Comparison of ENCODE assay signal across 13 cellular contexts in genomic region chr18:9140381-9140780, GRCh38. TPM values are rescaled to one million over a fixed set of nuclear protein-coding genes. Genes with fewer than 3 reads are reported as not detected.
A peak's percentile ranks its signal among the peaks of the same experiment; 100 is the strongest.
DNase-seq lines count a peak whose midpoint lies in the region; ATAC-seq and TF ChIP-seq lines count a peak whose summit lies in the region.
"Had no signal": no experiment of that assay in that cellular context is flagged by ENCODE, and none has a peak within 500 bp of the region (broad histone marks: within the 10 kb centered on the region; RNA-seq: fewer than 3 reads in every experiment).

No MANE protein-coding gene starts in this region.

- peaks cover 72% of the 10 kb centered on the region for H3K4me1 Mint-ChIP-seq in stimulated activated naive CD8-positive, alpha-beta T cell treated with anti-CD3 and anti-CD28 coated beads, Interleukin-15, Interleukin-2, amounts not matched to agents 100 ng/mL and 50 ng/mL, for 24 hours (ENCODE audit: low read depth)
- peaks cover 55% of the 10 kb centered on the region for H3K4me1 Mint-ChIP-seq in activated naive CD8-positive, alpha-beta T cell treated with anti-CD3 and anti-CD28 coated beads, Interleukin-2, amount 10 ng/mL, durations not matched to agents 7 days and 5 days
- H3K4me1 Mint-ChIP-seq in memory B cell: peaks cover 43% of the 10 kb centered on the region

- H3K9me3 ChIP-seq in mucosa of descending colon: no peaks in the 10 kb centered on the region
- H3K9me3 ChIP-seq: adrenal gland, neutrophil had no signal

- in situ Hi-C loops in brain microvascular endothelial cell (cut with HindIII; ENCODE audit: low pct_ligation_motif_present, low sequenced_read_pairs): no loop called here

- peaks cover 29% of the 10 kb centered on the region for H3K4me1 ChIP-seq in mucosa of descending colon (ENCODE audit: low read depth)

- H3K4me3 ChIP-seq in brain microvascular endothelial cell (ENCODE audit: low read depth, low read length) (no peak overlapping the region), mucosa of descending colon (no peak overlapping the region)

- no peak for DNase-seq in stimulated activated naive CD8-positive, alpha-beta T cell treated with anti-CD3 and anti-CD28 coated beads, Interleukin-15, Interleukin-2, amounts not matched to agents 100 U/mL and 50 U/mL, for 24 hours
- DNase-seq in activated naive CD8-positive, alpha-beta T cell treated with anti-CD3 and anti-CD28 coated beads, Interleukin-2, amount 10 ng/mL, durations not matched to agents 7 days and 5 days: no peak
- DNase-seq in memory B cell (ENCODE audit: low spot score in 2 of 2) (no peak), brain microvascular endothelial cell (no peak), mucosa of descending colon (no peak)
- DNase-seq: adrenal gland, C1 segment of cervical spinal cord, H7, NCI-H1930 had no signal

- POLR2A ChIA-PET in activated naive CD8-positive, alpha-beta T cell treated with anti-CD3 and anti-CD28 coated beads, Interleukin-2, amount 10 ng/mL, durations not matched to agents 7 days and 5 days (lab: Charles Lee): interaction anchor here (6.6 kb wide), 1 partner anchor 37 kb away, joined by 99 read pairs; the partner anchor contains the start of gene NDUFV2

- H3K9me3 Mint-ChIP-seq in stimulated activated naive CD8-positive, alpha-beta T cell treated with anti-CD3 and anti-CD28 coated beads, Interleukin-15, Interleukin-2, amounts not matched to agents 100 ng/mL and 50 ng/mL, for 24 hours: no peaks in the 10 kb centered on the region
- no peaks in the 10 kb centered on the region for H3K9me3 Mint-ChIP-seq in activated naive CD8-positive, alpha-beta T cell treated with anti-CD3 and anti-CD28 coated beads, Interleukin-2, amount 10 ng/mL, durations not matched to agents 7 days and 5 days
- peaks cover 2% of the 10 kb centered on the region for H3K9me3 Mint-ChIP-seq in memory B cell

- H3K36me3 Mint-ChIP-seq in stimulated activated naive CD8-positive, alpha-beta T cell treated with anti-CD3 and anti-CD28 coated beads, Interleukin-15, Interleukin-2, amounts not matched to agents 100 ng/mL and 50 ng/mL, for 24 hours (ENCODE audit: low read depth): peaks cover 22% of the 10 kb centered on the region
- peaks cover 18% of the 10 kb centered on the region for H3K36me3 Mint-ChIP-seq in activated naive CD8-positive, alpha-beta T cell treated with anti-CD3 and anti-CD28 coated beads, Interleukin-2, amount 10 ng/mL, durations not matched to agents 7 days and 5 days
- peaks cover 5% of the 10 kb centered on the region for H3K36me3 Mint-ChIP-seq in memory B cell

- H3K36me3 ChIP-seq in brain microvascular endothelial cell (replicated peaks) (peaks cover 3% of the 10 kb centered on the region), mucosa of descending colon (ENCODE audit: low read depth) (peaks cover 9% of the 10 kb centered on the region)
- H3K36me3 ChIP-seq: adrenal gland, neutrophil had no signal

- no peaks in the 10 kb centered on the region for H3K27me3 ChIP-seq in brain microvascular endothelial cell (replicated peaks)
- H3K27me3 ChIP-seq: adrenal gland, neutrophil had no signal

- H3K27me3 Mint-ChIP-seq in stimulated activated naive CD8-positive, alpha-beta T cell treated with anti-CD3 and anti-CD28 coated beads, Interleukin-15, Interleukin-2, amounts not matched to agents 100 ng/mL and 50 ng/mL, for 24 hours: no peaks in the 10 kb centered on the region
- H3K27me3 Mint-ChIP-seq in activated naive CD8-positive, alpha-beta T cell treated with anti-CD3 and anti-CD28 coated beads, Interleukin-2, amount 10 ng/mL, durations not matched to agents 7 days and 5 days: no peaks in the 10 kb centered on the region
- H3K27me3 Mint-ChIP-seq in memory B cell: no peaks in the 10 kb centered on the region

- no peak overlapping the region for H3K27ac ChIP-seq in brain microvascular endothelial cell
- H3K27ac ChIP-seq: adrenal gland had no signal

- no peak for ATAC-seq in stimulated activated naive CD8-positive, alpha-beta T cell treated with anti-CD3 and anti-CD28 coated beads, Interleukin-15, Interleukin-2, amounts not matched to agents 100 U/mL and 50 U/mL, for 24 hours
- no peak for ATAC-seq in activated naive CD8-positive, alpha-beta T cell treated with anti-CD3 and anti-CD28 coated beads, Interleukin-2, amount 10 ng/mL, durations not matched to agents 7 days and 5 days (ENCODE audit: low read depth)
- ATAC-seq in memory B cell (ENCODE audit: low read depth) (no peak), GM21576 (IDR thresholded peaks at IDR 0.05; ENCODE audit: unreplicated experiment) (no peak), mucosa of descending colon (no peak), GM18858 (IDR thresholded peaks at IDR 0.05; ENCODE audit: unreplicated experiment) (no peak)

- TF ChIP-seq CTCF in brain microvascular endothelial cell (IDR thresholded peaks at IDR 0.05; ENCODE audit: low read depth, low read length, missing control alignments) (no peak), mucosa of descending colon (IDR thresholded peaks at IDR 0.05) (no peak)

- H3K4me3 Mint-ChIP-seq in stimulated activated naive CD8-positive, alpha-beta T cell treated with anti-CD3 and anti-CD28 coated beads, Interleukin-15, Interleukin-2, amounts not matched to agents 100 ng/mL and 50 ng/mL, for 24 hours: peak overlapping the region; percentile 93
- H3K4me3 Mint-ChIP-seq in activated naive CD8-positive, alpha-beta T cell treated with anti-CD3 and anti-CD28 coated beads, Interleukin-2, amount 10 ng/mL, durations not matched to agents 7 days and 5 days: peak overlapping the region; percentile 77
- H3K4me3 Mint-ChIP-seq in memory B cell: peak overlapping the region; percentile 70

- H3K27ac Mint-ChIP-seq in stimulated activated naive CD8-positive, alpha-beta T cell treated with anti-CD3 and anti-CD28 coated beads, Interleukin-15, Interleukin-2, amounts not matched to agents 100 ng/mL and 50 ng/mL, for 24 hours: peak overlapping the region; percentile 85
- peak overlapping the region; percentile 78 for H3K27ac Mint-ChIP-seq in activated naive CD8-positive, alpha-beta T cell treated with anti-CD3 and anti-CD28 coated beads, Interleukin-2, amount 10 ng/mL, durations not matched to agents 7 days and 5 days
- H3K27ac Mint-ChIP-seq in memory B cell: peak overlapping the region; percentile 98

- intact Hi-C loops in mucosa of descending colon (cut with DNase I, micrococcal nuclease): loop anchor here in 1 of 2 donors (5.0 kb wide), 1 partner anchor 63 kb away; no protein-coding TSS in a partner anchor

RNA-seq across cellular contexts. Expression of gene ANKRD12, which starts 3.8 kb away (rescaled TPM):
- 100 to 1,000 TPM; 107 to 117 TPM for total RNA-seq in activated naive CD8-positive, alpha-beta T cell treated with anti-CD3 and anti-CD28 coated beads, Interleukin-2, amount 10 ng/mL, durations not matched to agents 7 days and 5 days
- total RNA-seq in mucosa of descending colon: 100 to 1,000 TPM in 1 of 3 donors, 10 to 100 TPM in 2; 46.8 to 108 (median 63.6) TPM

RNA-seq across cellular contexts. Expression of gene NDUFV2, which starts 37.9 kb away (rescaled TPM):
- total RNA-seq in activated naive CD8-positive, alpha-beta T cell treated with anti-CD3 and anti-CD28 coated beads, Interleukin-2, amount 10 ng/mL, durations not matched to agents 7 days and 5 days: 100 to 1,000 TPM; 166 to 168 TPM
- 100 to 1,000 TPM; 146 to 199 (median 163) TPM for total RNA-seq in mucosa of descending colon
